8 cellular contexts compared by ENCODE assay signal in genomic region chr9:2017459-2018161, GRCh38. TPM values are rescaled to one million over a fixed set of nuclear protein-coding genes. Genes with fewer than 3 reads are reported as not detected.
A peak's percentile ranks its signal among the peaks of the same experiment; 100 is the strongest.
DNase-seq lines count a peak whose midpoint lies in the region; ATAC-seq and TF ChIP-seq lines count a peak whose summit lies in the region.

No MANE protein-coding gene starts in this region.

- no peaks in the 10 kb centered on the region for H3K27me3 ChIP-seq in lower lobe of right lung (ENCODE audit: low read depth)

- H3K9me3 Mint-ChIP-seq in activated CD8-positive, alpha-beta T cell treated with anti-CD3 and anti-CD28 coated beads, Interleukin-2, amount 10 ng/mL, durations not matched to agents 7 days and 5 days (ENCODE audit: insufficient read depth): no peaks in the 10 kb centered on the region

- POLR2A ChIA-PET in activated CD8-positive, alpha-beta T cell treated with anti-CD3 and anti-CD28 coated beads, Interleukin-2, amount 10 ng/mL, durations not matched to agents 7 days and 5 days (lab: Charles Lee): interaction anchor here (0.6 to 5.4 kb wide), 5 partner anchors 10 to 90 kb away, joined by 3 to 39 read pairs (median 4); no protein-coding TSS in a partner anchor

- CTCF ChIA-PET in activated CD8-positive, alpha-beta T cell treated with anti-CD3 and anti-CD28 coated beads, Interleukin-2, amount 10 ng/mL, durations not matched to agents 7 days and 5 days (lab: Charles Lee): interaction anchor here (0.6 kb wide), 1 partner anchor 70 kb away, joined by 3 read pairs; no protein-coding TSS in a partner anchor

- peak overlapping the region; percentile 100 for H3K4me3 Mint-ChIP-seq in activated CD8-positive, alpha-beta T cell treated with anti-CD3 and anti-CD28 coated beads, Interleukin-2, amount 10 ng/mL, durations not matched to agents 7 days and 5 days

- TF ChIP-seq CTCF in lower lobe of right lung (IDR thresholded peaks at IDR 0.05): no peak

- H3K36me3 Mint-ChIP-seq in activated CD8-positive, alpha-beta T cell treated with anti-CD3 and anti-CD28 coated beads, Interleukin-2, amount 10 ng/mL, durations not matched to agents 7 days and 5 days (ENCODE audit: low read depth): peaks cover 33% of the 10 kb centered on the region

- peak overlapping the region; percentile 98 for H3K27ac ChIP-seq in lower lobe of right lung

- DNase-seq in NCI-H2029 (lab: John Stamatoyannopoulos, UW) (peak; percentile 6), NCI-H2029 treated with DMSO at 0.1 percent for 48 hours (lab: John Stamatoyannopoulos, UW) (no peak), NCI-H446 treated with DMSO at 0.1 percent for 48 hours (lab: John Stamatoyannopoulos, UW) (peak; percentile 39), ecto neural progenitor cell (ENCODE audit: low spot score) (peak; percentile 68), lower lobe of right lung (peak; percentile 90)
- peak; percentile 87 for DNase-seq in activated CD8-positive, alpha-beta T cell treated with anti-CD3 and anti-CD28 coated beads, Interleukin-2, amount 10 ng/mL, durations not matched to agents 7 days and 5 days
- peak; percentile 52 to 55 (median 52) for DNase-seq in stimulated activated CD4-positive, alpha-beta T cell treated with anti-CD3 and anti-CD28 coated beads, TNF-alpha, amount 100 ng/mL, for 1 hour (ENCODE audit: low read depth in 3 of 3, low spot score in 1 of 3)

- H3K27me3 Mint-ChIP-seq in activated CD8-positive, alpha-beta T cell treated with anti-CD3 and anti-CD28 coated beads, Interleukin-2, amount 10 ng/mL, durations not matched to agents 7 days and 5 days (ENCODE audit: low read depth): peaks cover 2% of the 10 kb centered on the region

- intact Hi-C loops in lower lobe of right lung (cut with DNase I): no loop called here

- H3K9me3 ChIP-seq in lower lobe of right lung: no peaks in the 10 kb centered on the region

- H3K4me3 ChIP-seq in lower lobe of right lung: peak overlapping the region; percentile 93

- peaks cover 54% of the 10 kb centered on the region for H3K4me1 ChIP-seq in lower lobe of right lung

- H3K36me3 ChIP-seq in lower lobe of right lung: no peaks in the 10 kb centered on the region

- ATAC-seq in HG02840 (IDR thresholded peaks at IDR 0.05; ENCODE audit: low FRiP score, unreplicated experiment): peak; percentile 22
- ATAC-seq in activated CD8-positive, alpha-beta T cell treated with anti-CD3 and anti-CD28 coated beads, Interleukin-2, amount 10 ng/mL, durations not matched to agents 7 days and 5 days: peak; percentile 37
- ATAC-seq in lower lobe of right lung: peak; percentile 61 to 79

- peak overlapping the region; percentile 99 for H3K27ac Mint-ChIP-seq in activated CD8-positive, alpha-beta T cell treated with anti-CD3 and anti-CD28 coated beads, Interleukin-2, amount 10 ng/mL, durations not matched to agents 7 days and 5 days

- peaks cover 56% of the 10 kb centered on the region for H3K4me1 Mint-ChIP-seq in activated CD8-positive, alpha-beta T cell treated with anti-CD3 and anti-CD28 coated beads, Interleukin-2, amount 10 ng/mL, durations not matched to agents 7 days and 5 days (ENCODE audit: low read depth)

RNA-seq across cellular contexts. Expression of gene SMARCA2, which starts 2.5 kb away (rescaled TPM):
- total RNA-seq in activated CD8-positive, alpha-beta T cell treated with anti-CD3 and anti-CD28 coated beads, Interleukin-2, amount 10 ng/mL, durations not matched to agents 7 days and 5 days: 100 to 1,000 TPM; 243 to 245 TPM
- total RNA-seq in lower lobe of right lung: 147 TPM
